ENCODE assay signal across 1 cellular context in genomic region chr3:177256991-177257390, GRCh38.
TF ChIP-seq lines count a peak whose summit lies in the region.

No MANE protein-coding gene starts in this region.

TF ChIP-seq in K562, 482 proteins besides CTCF, POLR2A, EP300 and RAD21 (continued from another document):
- TF ChIP-seq, protein P1, sequence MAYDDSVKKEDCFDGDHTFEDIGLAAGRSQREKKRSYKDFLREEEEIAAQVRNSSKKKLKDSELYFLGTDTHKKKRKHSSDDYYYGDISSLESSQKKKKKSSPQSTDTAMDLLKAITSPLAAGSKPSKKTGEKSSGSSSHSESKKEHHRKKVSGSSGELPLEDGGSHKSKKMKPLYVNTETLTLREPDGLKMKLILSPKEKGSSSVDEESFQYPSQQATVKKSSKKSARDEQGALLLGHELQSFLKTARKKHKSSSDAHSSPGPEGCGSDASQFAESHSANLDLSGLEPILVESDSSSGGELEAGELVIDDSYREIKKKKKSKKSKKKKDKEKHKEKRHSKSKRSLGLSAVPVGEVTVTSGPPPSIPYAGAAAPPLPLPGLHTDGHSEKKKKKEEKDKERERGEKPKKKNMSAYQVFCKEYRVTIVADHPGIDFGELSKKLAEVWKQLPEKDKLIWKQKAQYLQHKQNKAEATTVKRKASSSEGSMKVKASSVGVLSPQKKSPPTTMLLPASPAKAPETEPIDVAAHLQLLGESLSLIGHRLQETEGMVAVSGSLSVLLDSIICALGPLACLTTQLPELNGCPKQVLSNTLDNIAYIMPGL (CRISPR knock-in tag; IDR thresholded peaks at IDR 0.05) = no peak
- no peak for TF ChIP-seq U2AF1 (optimal IDR thresholded peaks at IDR 0.05; ENCODE audit: low read depth, low read length)
